1 cellular context compared by ENCODE assay signal in the genomic region with DNA sequence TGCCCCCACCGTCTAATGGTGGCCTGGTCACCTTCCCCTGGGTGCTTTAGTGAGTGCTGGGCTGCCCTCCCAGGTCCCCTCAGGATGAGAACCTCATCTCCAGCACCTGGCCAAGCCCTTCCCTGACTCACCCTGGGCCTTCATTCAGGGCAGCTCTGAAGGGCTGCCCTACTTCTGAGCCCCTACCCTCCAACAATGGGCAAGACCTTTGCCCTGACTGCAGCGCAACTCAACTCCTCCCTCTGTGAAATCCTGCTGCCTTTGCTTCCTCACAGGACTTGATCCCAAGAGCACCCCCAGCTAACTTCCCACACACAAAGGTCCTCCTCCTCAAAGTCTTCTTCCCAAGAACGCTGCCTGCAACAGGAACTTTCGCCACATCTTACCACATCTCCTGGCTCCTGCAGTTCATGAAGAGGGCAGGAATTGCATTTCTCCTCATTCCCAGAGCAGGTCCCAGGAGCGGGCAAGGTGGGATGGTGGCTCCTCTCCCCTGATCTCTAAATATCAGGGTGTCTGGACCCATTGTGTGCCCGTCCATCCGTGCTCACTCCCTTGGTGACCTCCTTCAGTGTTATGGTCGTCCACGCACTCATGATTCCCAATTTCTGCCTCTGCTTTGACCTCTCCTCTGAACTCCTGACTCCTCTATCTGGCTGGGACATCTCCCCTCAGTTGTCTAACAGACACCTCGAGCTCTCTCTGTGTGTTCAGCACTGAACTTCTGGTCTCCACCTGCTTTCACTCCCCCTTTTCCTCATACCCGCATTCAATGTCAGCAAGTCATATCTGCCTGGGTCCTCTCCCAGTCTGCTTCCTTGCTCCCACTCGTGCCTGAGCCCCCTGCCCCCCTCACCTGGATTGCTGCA.
TF ChIP-seq lines count a peak whose summit lies in the region.

No MANE protein-coding gene starts in this region.

TF ChIP-seq in SK-N-SH, 30 proteins besides CTCF, POLR2A, EP300 and RAD21 (continued from another document):
- TF ChIP-seq, protein P1, sequence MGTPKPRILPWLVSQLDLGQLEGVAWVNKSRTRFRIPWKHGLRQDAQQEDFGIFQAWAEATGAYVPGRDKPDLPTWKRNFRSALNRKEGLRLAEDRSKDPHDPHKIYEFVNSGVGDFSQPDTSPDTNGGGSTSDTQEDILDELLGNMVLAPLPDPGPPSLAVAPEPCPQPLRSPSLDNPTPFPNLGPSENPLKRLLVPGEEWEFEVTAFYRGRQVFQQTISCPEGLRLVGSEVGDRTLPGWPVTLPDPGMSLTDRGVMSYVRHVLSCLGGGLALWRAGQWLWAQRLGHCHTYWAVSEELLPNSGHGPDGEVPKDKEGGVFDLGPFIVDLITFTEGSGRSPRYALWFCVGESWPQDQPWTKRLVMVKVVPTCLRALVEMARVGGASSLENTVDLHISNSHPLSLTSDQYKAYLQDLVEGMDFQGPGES (IDR thresholded peaks at IDR 0.05; ENCODE audit: low read depth, low read length) = no peak
- TF ChIP-seq SMC3 (IDR thresholded peaks at IDR 0.05; ENCODE audit: low read depth, low read length) (no peak), NFIC (IDR thresholded peaks at IDR 0.05; ENCODE audit: borderline replicate concordance) (no peak), ELF1 (IDR thresholded peaks at IDR 0.05) (no peak), FOXM1 (IDR thresholded peaks at IDR 0.05; ENCODE audit: low read depth) (no peak), RCOR1 (IDR thresholded peaks at IDR 0.05; ENCODE audit: low read length) (no peak; the same call in 1 of the 2 replicates), TEAD4 (IDR thresholded peaks at IDR 0.05; ENCODE audit: borderline replicate concordance, insufficient read depth) (no peak)
- TF ChIP-seq, protein P2, sequence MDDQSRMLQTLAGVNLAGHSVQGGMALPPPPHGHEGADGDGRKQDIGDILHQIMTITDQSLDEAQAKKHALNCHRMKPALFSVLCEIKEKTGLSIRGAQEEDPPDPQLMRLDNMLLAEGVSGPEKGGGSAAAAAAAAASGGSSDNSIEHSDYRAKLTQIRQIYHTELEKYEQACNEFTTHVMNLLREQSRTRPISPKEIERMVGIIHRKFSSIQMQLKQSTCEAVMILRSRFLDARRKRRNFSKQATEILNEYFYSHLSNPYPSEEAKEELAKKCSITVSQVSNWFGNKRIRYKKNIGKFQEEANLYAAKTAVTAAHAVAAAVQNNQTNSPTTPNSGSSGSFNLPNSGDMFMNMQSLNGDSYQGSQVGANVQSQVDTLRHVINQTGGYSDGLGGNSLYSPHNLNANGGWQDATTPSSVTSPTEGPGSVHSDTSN (IDR thresholded peaks at IDR 0.05) = no peak
